In genomic region chr17:68424861-68425260, GRCh38 we compare ENCODE assay signal across 19 cellular contexts. TPM values are rescaled to one million over a fixed set of nuclear protein-coding genes. Genes with fewer than 3 reads are reported as not detected.
A peak's percentile ranks its signal among the peaks of the same experiment; 100 is the strongest.
DNase-seq lines count a peak whose midpoint lies in the region; ATAC-seq and TF ChIP-seq lines count a peak whose summit lies in the region.
"Had no signal": no experiment of that assay in that cellular context is flagged by ENCODE, and none has a peak within 500 bp of the region (broad histone marks: within the 10 kb centered on the region; RNA-seq: fewer than 3 reads in every experiment).

No MANE protein-coding gene starts in this region.

- H3K4me1 ChIP-seq in upper lobe of left lung (no peaks in the 10 kb centered on the region), gastroesophageal sphincter (no peaks in the 10 kb centered on the region)
- H3K4me1 ChIP-seq: sigmoid colon had no signal

- H3K36me3 ChIP-seq in upper lobe of left lung, result peaks cover 14 to 100% (median 78%) of the 10 kb centered on the region in 4 donors
- H3K36me3 ChIP-seq in gastroesophageal sphincter, result peaks cover 0 to 100% of the 10 kb centered on the region in 2 donors

- DNase-seq in DMS153 (lab: John Stamatoyannopoulos, UW) (peak; percentile 42), DMS153 treated with DMSO at 0.1 percent for 48 hours (lab: John Stamatoyannopoulos, UW; ENCODE audit: unreplicated experiment) (no peak), NCI-H345 (lab: John Stamatoyannopoulos, UW) (peak; percentile 85), upper lobe of left lung (peak; percentile 45 to 82)
- DNase-seq in activated CD4-positive, CD25-positive, alpha-beta regulatory T cell treated with anti-CD3 and anti-CD28 coated beads, Interleukin-2, amount 50 U/mL, for 72 hours, result no peak
- DNase-seq: 8988T; activated CD4-positive, alpha-beta T cell treated with anti-CD3 and anti-CD28 coated beads, Interleukin-2, amount 10 ng/mL, durations not matched to agents 24 days and 14 days; activated T-cell treated with anti-CD3 and anti-CD28 coated beads, Interleukin-2, amount 50 U/mL, for 4 hours; cerebellar nuclear complex; GF-D8; NCI-H2227 treated with DMSO at 0.1 percent for 48 hours; RPMI8226; sigmoid colon; stimulated activated naive CD8-positive, alpha-beta T cell treated with anti-CD3 and anti-CD28 coated beads, Interleukin-15, Interleukin-2, amounts not matched to agents 100 U/mL and 50 U/mL, for 24 hours; T-helper 2 cell had no signal

- TF ChIP-seq EP300 in upper lobe of left lung (IDR thresholded peaks at IDR 0.05) (no peak), gastroesophageal sphincter (IDR thresholded peaks at IDR 0.05) (no peak)

- H3K27me3 ChIP-seq in upper lobe of left lung (no peaks in the 10 kb centered on the region), gastroesophageal sphincter (no peaks in the 10 kb centered on the region)
- H3K27me3 ChIP-seq: sigmoid colon had no signal

- 70 to 82% methylated on average over 3 to 6 of the region's 6 CpGs for WGBS in upper lobe of left lung, 2 donors
- WGBS in gastroesophageal sphincter (ENCODE audit: low coverage in 1 of 2), 2 donors, result 93 to 100% methylated on average over 3 of the region's 6 CpGs

- ATAC-seq in esophagus mucosa (peak; percentile 88), upper lobe of left lung (ENCODE audit: low FRiP score in 2 of 2) (peak in 1 of 2 donors; percentile 69), gastroesophageal sphincter (no peak), HG03354 (IDR thresholded peaks at IDR 0.05; ENCODE audit: poor library complexity, severe bottlenecking, unreplicated experiment) (no peak)
- ATAC-seq: activated T-cell treated with anti-CD3 and anti-CD28 coated beads, Interleukin-2, amount 50 U/mL, for 4 hours; stimulated activated naive CD8-positive, alpha-beta T cell treated with anti-CD3 and anti-CD28 coated beads, Interleukin-15, Interleukin-2, amounts not matched to agents 100 U/mL and 50 U/mL, for 24 hours had no signal

- TF ChIP-seq POLR2A in upper lobe of left lung (IDR thresholded peaks at IDR 0.05), result no peak
- no peak for TF ChIP-seq POLR2A in gastroesophageal sphincter (IDR thresholded peaks at IDR 0.05)

- no peaks in the 10 kb centered on the region for H3K9me3 ChIP-seq in upper lobe of left lung
- no peaks in the 10 kb centered on the region for H3K9me3 ChIP-seq in gastroesophageal sphincter
- H3K9me3 ChIP-seq: sigmoid colon had no signal

- H3K27ac ChIP-seq in upper lobe of left lung (no peak overlapping the region), gastroesophageal sphincter (no peak overlapping the region)
- H3K27ac ChIP-seq: epithelial cell of prostate, sigmoid colon had no signal

- H3K4me3 ChIP-seq in upper lobe of left lung, result no peak overlapping the region
- H3K4me3 ChIP-seq in gastroesophageal sphincter, result no peak overlapping the region
- H3K4me3 ChIP-seq: sigmoid colon had no signal

- no peak for TF ChIP-seq CTCF in upper lobe of left lung (IDR thresholded peaks at IDR 0.05)
- no peak for TF ChIP-seq CTCF in gastroesophageal sphincter (IDR thresholded peaks at IDR 0.05)

RNA-seq across cellular contexts. Expression of gene WIPI1, which starts 32.4 kb away (rescaled TPM):
- total RNA-seq in esophagus mucosa (13.3 TPM), upper lobe of left lung (100 to 1,000 TPM in 1 of 6 donors, 10 to 100 TPM in 5; 34.7 to 151 (median 44.4) TPM), gastroesophageal sphincter (10 to 100 TPM; 22.9 to 53.2 (median 45.0) TPM)

Comparison
In these comparisons a context has a peak if more than half of its experiments do, and no peak if none do; other contexts are left out.
1. DNase-seq: peak in DMS153 (single experiment), NCI-H345 (single experiment) and upper lobe of left lung (2 of 2); none in DMS153 treated with DMSO at 0.1 percent for 48 hours (single experiment) and activated CD4-positive, CD25-positive, alpha-beta regulatory T cell treated with anti-CD3 and anti-CD28 coated beads, Interleukin-2, amount 50 U/mL, for 72 hours (single experiment).